21 cellular contexts compared by ENCODE assay signal in the genomic region with DNA sequence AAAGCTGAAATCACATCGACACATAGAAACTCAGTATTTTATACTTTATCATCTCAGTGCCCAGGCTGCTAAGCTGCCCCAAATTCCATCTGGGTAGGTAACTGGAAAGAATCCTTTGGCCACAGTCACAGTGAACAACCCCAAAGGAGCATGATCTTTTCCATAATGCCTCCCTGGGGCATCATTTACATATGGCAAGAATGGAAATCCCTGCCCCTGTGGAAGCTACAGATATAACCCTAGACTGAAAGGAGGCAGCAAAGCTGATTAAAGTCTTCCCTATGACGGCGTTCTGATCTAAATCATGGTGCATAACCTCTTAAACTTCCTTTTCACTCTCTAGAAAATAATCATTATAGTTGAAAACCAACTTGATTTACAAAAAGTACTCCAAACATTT. TPM values are rescaled to one million over a fixed set of nuclear protein-coding genes. Genes with fewer than 3 reads are reported as not detected.
"Had no signal": no experiment of that assay in that cellular context is flagged by ENCODE, and none has a peak within 500 bp of the region (broad histone marks: within the 10 kb centered on the region; RNA-seq: fewer than 3 reads in every experiment).

No MANE protein-coding gene starts in this region.

- ATAC-seq: activated CD4-positive, alpha-beta T cell treated with anti-CD3 and anti-CD28 coated beads for 36 hours; activated T-helper 17 cell treated with anti-CD3 and anti-CD28 coated beads, Interleukin-2, amount 50 U/mL, for 72 hours; PC-3 had no signal

- DNase-seq: activated CD4-positive, alpha-beta memory T cell treated with anti-CD3 and anti-CD28 coated beads, Interleukin-2, amount 10 ng/mL, durations not matched to agents 7 days and 5 days; activated CD4-positive, alpha-beta T cell treated with anti-CD3 and anti-CD28 coated beads for 36 hours; activated CD4-positive, alpha-beta T cell treated with anti-CD3 and anti-CD28 coated beads, Interleukin-2, amount 50 U/mL, for 1 hour; activated gamma-delta T cell; activated naive CD4-positive, alpha-beta T cell treated with anti-CD3 and anti-CD28 coated beads for 36 hours; activated T-cell treated with anti-CD3 and anti-CD28 coated beads for 4 hours; activated T-cell treated with anti-CD3 and anti-CD28 coated beads, Interleukin-2, amount 50 U/mL, for 48 hours; cerebellar nuclear complex; NCI-H1048; NCI-H146; NCI-H187 treated with DMSO at 0.1 percent for 48 hours; NCI-H2081 treated with DMSO at 0.1 percent for 48 hours; NCI-H446; PC-3; SHP77 treated with DMSO at 0.1 percent for 48 hours had no signal

RNA-seq across cellular contexts. Expression of a gene that starts 41.5 kb away (rescaled TPM):
- total RNA-seq: activated CD4-positive, alpha-beta memory T cell treated with anti-CD3 and anti-CD28 coated beads, Interleukin-2, amount 10 ng/mL, durations not matched to agents 7 days and 5 days; activated CD4-positive, alpha-beta T cell treated with anti-CD3 and anti-CD28 coated beads for 36 hours; activated CD8-positive, alpha-beta memory T cell treated with anti-CD3 and anti-CD28 coated beads for 36 hours; activated naive CD4-positive, alpha-beta T cell treated with anti-CD3 and anti-CD28 coated beads for 36 hours; cardiac septum; LHCN-M2; M059J; PC-3; SK-MEL-5 had no signal
